In genomic region chr14:88823968-88824313, GRCh38 we compare ENCODE assay signal across 1 cellular context.
TF ChIP-seq lines count a peak whose summit lies in the region.

No MANE protein-coding gene starts in this region.

TF ChIP-seq in GM23338, 12 proteins besides CTCF, POLR2A, EP300 and RAD21 (continued from another document):
- TF ChIP-seq REST (IDR thresholded peaks at IDR 0.05; ENCODE audit: unreplicated experiment): no peak
- TF ChIP-seq ZNF114 (CRISPR knock-in tag; IDR thresholded peaks at IDR 0.05): no peak
